Comparison of ENCODE assay signal across 12 cellular contexts in genomic region chr3:40930131-40930538, GRCh38.
DNase-seq lines count a peak whose midpoint lies in the region; ATAC-seq and TF ChIP-seq lines count a peak whose summit lies in the region.
"Had no signal": no experiment of that assay in that cellular context is flagged by ENCODE, and none has a peak within 500 bp of the region (broad histone marks: within the 10 kb centered on the region; RNA-seq: fewer than 3 reads in every experiment).

No MANE protein-coding gene starts in this region.

- H3K36me3 ChIP-seq in mesenchymal stem cell (ENCODE audit: control insufficient read depth in 1 of 2, insufficient read depth in 2 of 2, low read depth in 1 of 2, low read length in 2 of 2) (no peaks in the 10 kb centered on the region), Peyer's patch (no peaks in the 10 kb centered on the region)

- no peak overlapping the region for H2BK15ac ChIP-seq in mesenchymal stem cell (ENCODE audit: low read depth, poor library complexity, severe bottlenecking)

- no peak for ATAC-seq in GM21528 (IDR thresholded peaks at IDR 0.05; ENCODE audit: low FRiP score, unreplicated experiment)

- H3K27ac ChIP-seq in mesenchymal stem cell (ENCODE audit: low read length, poor library complexity, severe bottlenecking) (no peak overlapping the region), Peyer's patch (no peak overlapping the region)

- DNase-seq in EH (ENCODE audit: low read depth) = peak; percentile 4
- peak; percentile 39 to 83 for DNase-seq in NCI-H524 (lab: John Stamatoyannopoulos, UW)
- peak; percentile 20 for DNase-seq in dermis blood vessel endothelial cell
- peak; percentile 21 for DNase-seq in mesenchymal stem cell
- no peak for DNase-seq in D341Med (ENCODE audit: low spot score)
- DNase-seq in Peyer's patch = no peak
- no peak for DNase-seq in activated CD8-positive, alpha-beta memory T cell treated with anti-CD3 and anti-CD28 coated beads for 24 hours
- DNase-seq: CD4-positive, alpha-beta memory T cell; effector CD4-positive, alpha-beta T cell; NCI-H1092 treated with DMSO at 0.1 percent for 48 hours; stimulated activated CD4-positive, alpha-beta T cell treated with anti-CD3 and anti-CD28 coated beads, Interleukin-12 subunit alpha, Interleukin-12 subunit beta, amount 100 ng/mL, for 4 hours had no signal

- no peaks in the 10 kb centered on the region for H3K79me1 ChIP-seq in mesenchymal stem cell (replicated peaks; ENCODE audit: low read length, poor library complexity, severe bottlenecking)

- no peak overlapping the region for H2AK5ac ChIP-seq in mesenchymal stem cell (ENCODE audit: low read length, severe bottlenecking)

- H4K91ac ChIP-seq in mesenchymal stem cell (ENCODE audit: low read length) = no peak overlapping the region

- H3K23ac ChIP-seq in mesenchymal stem cell (ENCODE audit: low read length in 2 of 2) = no peak overlapping the region

- H3K4ac ChIP-seq in mesenchymal stem cell (ENCODE audit: low read depth in 1 of 2, low read length in 2 of 2) = no peak overlapping the region

- peaks cover 15% of the 10 kb centered on the region for H3K9me3 ChIP-seq in mesenchymal stem cell (ENCODE audit: control insufficient read depth, low read length)
- no peaks in the 10 kb centered on the region for H3K9me3 ChIP-seq in Peyer's patch

- H3K4me1 ChIP-seq in mesenchymal stem cell (ENCODE audit: control insufficient read depth, insufficient read depth, low read depth, low read length) (no peaks in the 10 kb centered on the region), Peyer's patch (peaks cover 0 to under 1% (median 0%) of the 10 kb centered on the region in 4 donors)

- no peak overlapping the region for H2BK12ac ChIP-seq in mesenchymal stem cell (ENCODE audit: low read length in 2 of 2)

- H4K8ac ChIP-seq in mesenchymal stem cell (ENCODE audit: low read length) = no peak overlapping the region

- H2BK120ac ChIP-seq in mesenchymal stem cell (ENCODE audit: low read depth, low read length) = no peak overlapping the region

- no peak overlapping the region for H3K9ac ChIP-seq in mesenchymal stem cell (ENCODE audit: low read length)

- H3K14ac ChIP-seq in mesenchymal stem cell (ENCODE audit: low read length in 2 of 2) = no peak overlapping the region

- H3K27me3 ChIP-seq in mesenchymal stem cell (ENCODE audit: control insufficient read depth in 1 of 2, insufficient read depth in 1 of 2, low read length in 2 of 2) (no peaks in the 10 kb centered on the region), Peyer's patch (no peaks in the 10 kb centered on the region)

- no peak for TF ChIP-seq POLR2A in Peyer's patch (IDR thresholded peaks at IDR 0.05)

- H2BK5ac ChIP-seq in mesenchymal stem cell (ENCODE audit: low read depth, low read length, poor library complexity, severe bottlenecking) = no peak overlapping the region

- TF ChIP-seq CTCF in Peyer's patch (IDR thresholded peaks at IDR 0.05) = peak in 1 of 6 experiments; percentile 4

- no peak overlapping the region for H2AFZ ChIP-seq in mesenchymal stem cell (ENCODE audit: low read depth, low read length)

- H3K18ac ChIP-seq in mesenchymal stem cell (ENCODE audit: low read depth in 1 of 2, low read length in 2 of 2) = no peak overlapping the region

- H3K4me3 ChIP-seq in mesenchymal stem cell (ENCODE audit: insufficient read depth in 1 of 2, low read depth in 1 of 2, low read length in 2 of 2) (no peak overlapping the region), Peyer's patch (no peak overlapping the region)

- H3K4me2 ChIP-seq in mesenchymal stem cell (ENCODE audit: low read length, poor library complexity, severe bottlenecking) = no peak overlapping the region

Comparison
In these comparisons a context has a peak if more than half of its experiments do, and no peak if none do; other contexts are left out.
1. DNase-seq: peak in EH (single experiment), NCI-H524 (2 of 2), dermis blood vessel endothelial cell (single experiment) and mesenchymal stem cell (single experiment); none in D341Med (single experiment), Peyer's patch (0 of 3) and activated CD8-positive, alpha-beta memory T cell treated with anti-CD3 and anti-CD28 coated beads for 24 hours (single experiment).